In the genomic region with DNA sequence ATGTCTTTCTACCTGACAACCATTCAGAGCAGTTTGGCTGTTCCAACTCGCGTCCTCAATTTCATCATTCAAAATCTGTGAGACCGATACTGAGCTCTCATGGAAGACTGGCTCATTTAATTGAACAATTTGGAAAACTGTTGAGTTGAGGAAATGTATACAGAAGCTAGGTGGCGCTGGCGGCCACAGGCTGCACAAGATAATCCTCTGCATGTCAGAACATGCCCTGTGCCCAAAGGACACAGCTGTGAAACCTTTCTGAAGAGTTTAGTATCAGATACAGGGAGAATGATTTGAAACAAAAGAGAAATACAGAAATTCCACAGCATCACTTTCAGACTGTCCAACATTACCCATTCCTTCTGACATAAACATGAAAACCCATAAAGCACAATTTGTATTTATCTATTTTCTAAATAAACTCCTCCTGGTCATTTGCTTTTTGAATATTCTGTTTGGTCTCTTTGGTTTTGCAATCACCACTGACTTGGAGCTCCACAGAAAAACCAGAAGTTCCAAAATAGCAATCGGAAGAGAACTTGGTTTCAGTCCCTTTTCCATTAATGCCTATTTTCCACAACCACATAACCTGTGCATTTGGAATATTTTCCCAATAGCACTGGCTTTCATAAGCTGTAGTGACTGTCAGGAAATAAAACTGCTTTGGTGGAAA, we compare ENCODE assay signal across 1 cellular context.
A peak's percentile ranks its signal among the peaks of the same experiment; 100 is the strongest.
TF ChIP-seq lines count a peak whose summit lies in the region.

No MANE protein-coding gene starts in this region.

TF ChIP-seq in HepG2, 621 proteins besides CTCF, POLR2A, EP300 and RAD21 (continued from another document and continues in another):
- TF ChIP-seq, protein P1, sequence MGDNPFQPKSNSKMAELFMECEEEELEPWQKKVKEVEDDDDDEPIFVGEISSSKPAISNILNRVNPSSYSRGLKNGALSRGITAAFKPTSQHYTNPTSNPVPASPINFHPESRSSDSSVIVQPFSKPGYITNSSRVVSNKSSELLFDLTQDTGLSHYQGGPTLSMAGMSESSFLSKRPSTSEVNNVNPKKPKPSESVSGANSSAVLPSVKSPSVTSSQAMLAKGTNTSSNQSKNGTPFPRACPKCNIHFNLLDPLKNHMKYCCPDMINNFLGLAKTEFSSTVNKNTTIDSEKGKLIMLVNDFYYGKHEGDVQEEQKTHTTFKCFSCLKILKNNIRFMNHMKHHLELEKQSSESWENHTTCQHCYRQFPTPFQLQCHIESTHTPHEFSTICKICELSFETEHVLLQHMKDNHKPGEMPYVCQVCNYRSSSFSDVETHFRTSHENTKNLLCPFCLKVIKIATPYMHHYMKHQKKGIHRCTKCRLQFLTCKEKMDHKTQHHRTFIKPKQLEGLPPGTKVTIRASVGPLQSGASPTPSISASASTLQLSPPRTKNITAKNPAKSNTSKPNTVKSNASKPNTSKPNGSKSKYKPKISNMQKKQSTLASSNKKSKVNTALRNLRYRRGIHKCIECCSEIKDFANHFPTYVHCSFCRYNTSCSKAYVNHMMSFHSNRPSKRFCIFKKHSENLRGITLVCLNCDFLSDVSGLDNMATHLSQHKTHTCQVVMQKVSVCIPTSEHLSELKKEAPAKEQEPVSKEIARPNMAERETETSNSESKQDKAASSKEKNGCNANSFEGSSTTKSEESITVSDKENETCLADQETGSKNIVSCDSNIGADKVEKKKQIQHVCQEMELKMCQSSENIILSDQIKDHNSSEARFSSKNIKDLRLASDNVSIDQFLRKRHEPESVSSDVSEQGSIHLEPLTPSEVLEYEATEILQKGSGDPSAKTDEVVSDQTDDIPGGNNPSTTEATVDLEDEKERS (CRISPR knock-in tag; IDR thresholded peaks at IDR 0.05), result 0 out of 2 replicates have a peak, but pooled peaks have one; percentile 43
- TF ChIP-seq MED1 (CRISPR knock-in tag; IDR thresholded peaks at IDR 0.05) (no peak), ZNF644 (CRISPR knock-in tag; IDR thresholded peaks at IDR 0.05; ENCODE audit: low read depth) (peak; percentile 88), AGO1 (IDR thresholded peaks at IDR 0.05; ENCODE audit: low read depth, low read length, poor library complexity, severe bottlenecking) (no peak), KDM2A (CRISPR knock-in tag; IDR thresholded peaks at IDR 0.05; ENCODE audit: borderline replicate concordance, low read depth) (0 out of 2 replicates have a peak, but pooled peaks have one; percentile 23), ISL2 (CRISPR knock-in tag; IDR thresholded peaks at IDR 0.05) (peak; percentile 34; the same call in 1 of the 2 replicates), ZNF331 (CRISPR knock-in tag; IDR thresholded peaks at IDR 0.05) (peak; percentile 67; the same call in 1 of the 2 replicates), WIZ (CRISPR knock-in tag; IDR thresholded peaks at IDR 0.05) (peak; percentile 30; the same call in 1 of the 2 replicates), MZF1 (CRISPR knock-in tag; IDR thresholded peaks at IDR 0.05; ENCODE audit: borderline replicate concordance) (no peak), TP53 (CRISPR knock-in tag; conservative IDR thresholded peaks at IDR 0.05) (peak; percentile 100), ZNF552 (CRISPR knock-in tag; IDR thresholded peaks at IDR 0.05; ENCODE audit: borderline replicate concordance) (no peak), ZNF772 (CRISPR knock-in tag; IDR thresholded peaks at IDR 0.05) (no peak), ARNTL (CRISPR knock-in tag; IDR thresholded peaks at IDR 0.05) (no peak), GATAD2A (CRISPR knock-in tag; IDR thresholded peaks at IDR 0.05) (0 out of 2 replicates have a peak, but pooled peaks have one; percentile 12), ELF3 (CRISPR knock-in tag; IDR thresholded peaks at IDR 0.05) (0 out of 2 replicates have a peak, but pooled peaks have one; percentile 41), DMAP1 (CRISPR knock-in tag; IDR thresholded peaks at IDR 0.05) (peak; percentile 25; the same call in 1 of the 2 replicates), HOXA5 (CRISPR knock-in tag; IDR thresholded peaks at IDR 0.05) (0 out of 2 replicates have a peak, but pooled peaks have one; percentile 28), ZNF709 (CRISPR knock-in tag; IDR thresholded peaks at IDR 0.05) (no peak), FOXJ3 (CRISPR knock-in tag; IDR thresholded peaks at IDR 0.05; ENCODE audit: borderline replicate concordance) (peak; percentile 29; the same call in 1 of the 2 replicates), GZF1 (CRISPR knock-in tag; IDR thresholded peaks at IDR 0.05) (no peak), FOXO1 (CRISPR knock-in tag; IDR thresholded peaks at IDR 0.05) (no peak)
- TF ChIP-seq, protein P2, sequence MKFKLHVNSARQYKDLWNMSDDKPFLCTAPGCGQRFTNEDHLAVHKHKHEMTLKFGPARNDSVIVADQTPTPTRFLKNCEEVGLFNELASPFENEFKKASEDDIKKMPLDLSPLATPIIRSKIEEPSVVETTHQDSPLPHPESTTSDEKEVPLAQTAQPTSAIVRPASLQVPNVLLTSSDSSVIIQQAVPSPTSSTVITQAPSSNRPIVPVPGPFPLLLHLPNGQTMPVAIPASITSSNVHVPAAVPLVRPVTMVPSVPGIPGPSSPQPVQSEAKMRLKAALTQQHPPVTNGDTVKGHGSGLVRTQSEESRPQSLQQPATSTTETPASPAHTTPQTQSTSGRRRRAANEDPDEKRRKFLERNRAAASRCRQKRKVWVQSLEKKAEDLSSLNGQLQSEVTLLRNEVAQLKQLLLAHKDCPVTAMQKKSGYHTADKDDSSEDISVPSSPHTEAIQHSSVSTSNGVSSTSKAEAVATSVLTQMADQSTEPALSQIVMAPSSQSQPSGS (CRISPR knock-in tag; IDR thresholded peaks at IDR 0.05), result peak; percentile 15; the same call in 1 of the 2 replicates
- TF ChIP-seq, protein P3, sequence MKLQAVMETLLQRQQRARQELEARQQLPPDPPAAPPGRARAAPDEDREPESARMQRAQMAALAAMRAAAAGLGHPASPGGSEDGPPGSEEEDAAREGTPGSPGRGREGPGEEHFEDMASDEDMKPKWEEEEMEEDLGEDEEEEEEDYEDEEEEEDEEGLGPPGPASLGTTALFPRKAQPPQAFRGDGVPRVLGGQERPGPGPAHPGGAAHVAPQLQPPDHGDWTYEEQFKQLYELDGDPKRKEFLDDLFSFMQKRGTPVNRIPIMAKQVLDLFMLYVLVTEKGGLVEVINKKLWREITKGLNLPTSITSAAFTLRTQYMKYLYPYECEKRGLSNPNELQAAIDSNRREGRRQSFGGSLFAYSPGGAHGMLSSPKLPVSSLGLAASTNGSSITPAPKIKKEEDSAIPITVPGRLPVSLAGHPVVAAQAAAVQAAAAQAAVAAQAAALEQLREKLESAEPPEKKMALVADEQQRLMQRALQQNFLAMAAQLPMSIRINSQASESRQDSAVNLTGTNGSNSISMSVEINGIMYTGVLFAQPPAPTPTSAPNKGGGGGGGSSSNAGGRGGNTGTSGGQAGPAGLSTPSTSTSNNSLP (IDR thresholded peaks at IDR 0.05; ENCODE audit: low read depth, low read length), result peak; percentile 25; the same call in 1 of the 2 replicates
- TF ChIP-seq, protein P4, sequence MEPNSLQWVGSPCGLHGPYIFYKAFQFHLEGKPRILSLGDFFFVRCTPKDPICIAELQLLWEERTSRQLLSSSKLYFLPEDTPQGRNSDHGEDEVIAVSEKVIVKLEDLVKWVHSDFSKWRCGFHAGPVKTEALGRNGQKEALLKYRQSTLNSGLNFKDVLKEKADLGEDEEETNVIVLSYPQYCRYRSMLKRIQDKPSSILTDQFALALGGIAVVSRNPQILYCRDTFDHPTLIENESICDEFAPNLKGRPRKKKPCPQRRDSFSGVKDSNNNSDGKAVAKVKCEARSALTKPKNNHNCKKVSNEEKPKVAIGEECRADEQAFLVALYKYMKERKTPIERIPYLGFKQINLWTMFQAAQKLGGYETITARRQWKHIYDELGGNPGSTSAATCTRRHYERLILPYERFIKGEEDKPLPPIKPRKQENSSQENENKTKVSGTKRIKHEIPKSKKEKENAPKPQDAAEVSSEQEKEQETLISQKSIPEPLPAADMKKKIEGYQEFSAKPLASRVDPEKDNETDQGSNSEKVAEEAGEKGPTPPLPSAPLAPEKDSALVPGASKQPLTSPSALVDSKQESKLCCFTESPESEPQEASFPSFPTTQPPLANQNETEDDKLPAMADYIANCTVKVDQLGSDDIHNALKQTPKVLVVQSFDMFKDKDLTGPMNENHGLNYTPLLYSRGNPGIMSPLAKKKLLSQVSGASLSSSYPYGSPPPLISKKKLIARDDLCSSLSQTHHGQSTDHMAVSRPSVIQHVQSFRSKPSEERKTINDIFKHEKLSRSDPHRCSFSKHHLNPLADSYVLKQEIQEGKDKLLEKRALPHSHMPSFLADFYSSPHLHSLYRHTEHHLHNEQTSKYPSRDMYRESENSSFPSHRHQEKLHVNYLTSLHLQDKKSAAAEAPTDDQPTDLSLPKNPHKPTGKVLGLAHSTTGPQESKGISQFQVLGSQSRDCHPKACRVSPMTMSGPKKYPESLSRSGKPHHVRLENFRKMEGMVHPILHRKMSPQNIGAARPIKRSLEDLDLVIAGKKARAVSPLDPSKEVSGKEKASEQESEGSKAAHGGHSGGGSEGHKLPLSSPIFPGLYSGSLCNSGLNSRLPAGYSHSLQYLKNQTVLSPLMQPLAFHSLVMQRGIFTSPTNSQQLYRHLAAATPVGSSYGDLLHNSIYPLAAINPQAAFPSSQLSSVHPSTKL (CRISPR knock-in tag; IDR thresholded peaks at IDR 0.05), result peak; percentile 33; the same call in 1 of the 2 replicates
- TF ChIP-seq, protein P5, sequence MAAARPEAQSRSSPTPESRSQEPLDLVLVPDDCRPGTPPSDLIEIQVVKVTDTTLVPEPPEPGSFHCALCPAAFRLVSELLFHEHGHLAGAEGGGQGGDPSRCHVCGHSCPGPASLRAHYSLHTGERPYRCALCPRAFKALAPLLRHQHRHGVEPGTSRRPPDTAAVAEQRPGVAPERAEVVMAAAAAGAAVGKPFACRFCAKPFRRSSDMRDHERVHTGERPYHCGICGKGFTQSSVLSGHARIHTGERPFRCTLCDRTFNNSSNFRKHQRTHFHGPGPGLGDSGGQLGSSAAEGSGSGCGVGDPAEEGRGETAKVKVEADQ (CRISPR knock-in tag; IDR thresholded peaks at IDR 0.05; ENCODE audit: borderline replicate concordance), result no peak
- TF ChIP-seq, protein P6, sequence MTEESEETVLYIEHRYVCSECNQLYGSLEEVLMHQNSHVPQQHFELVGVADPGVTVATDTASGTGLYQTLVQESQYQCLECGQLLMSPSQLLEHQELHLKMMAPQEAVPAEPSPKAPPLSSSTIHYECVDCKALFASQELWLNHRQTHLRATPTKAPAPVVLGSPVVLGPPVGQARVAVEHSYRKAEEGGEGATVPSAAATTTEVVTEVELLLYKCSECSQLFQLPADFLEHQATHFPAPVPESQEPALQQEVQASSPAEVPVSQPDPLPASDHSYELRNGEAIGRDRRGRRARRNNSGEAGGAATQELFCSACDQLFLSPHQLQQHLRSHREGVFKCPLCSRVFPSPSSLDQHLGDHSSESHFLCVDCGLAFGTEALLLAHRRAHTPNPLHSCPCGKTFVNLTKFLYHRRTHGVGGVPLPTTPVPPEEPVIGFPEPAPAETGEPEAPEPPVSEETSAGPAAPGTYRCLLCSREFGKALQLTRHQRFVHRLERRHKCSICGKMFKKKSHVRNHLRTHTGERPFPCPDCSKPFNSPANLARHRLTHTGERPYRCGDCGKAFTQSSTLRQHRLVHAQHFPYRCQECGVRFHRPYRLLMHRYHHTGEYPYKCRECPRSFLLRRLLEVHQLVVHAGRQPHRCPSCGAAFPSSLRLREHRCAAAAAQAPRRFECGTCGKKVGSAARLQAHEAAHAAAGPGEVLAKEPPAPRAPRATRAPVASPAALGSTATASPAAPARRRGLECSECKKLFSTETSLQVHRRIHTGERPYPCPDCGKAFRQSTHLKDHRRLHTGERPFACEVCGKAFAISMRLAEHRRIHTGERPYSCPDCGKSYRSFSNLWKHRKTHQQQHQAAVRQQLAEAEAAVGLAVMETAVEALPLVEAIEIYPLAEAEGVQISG (CRISPR knock-in tag; IDR thresholded peaks at IDR 0.05), result 0 out of 2 replicates have a peak, but pooled peaks have one; percentile 37
- TF ChIP-seq, protein P7, sequence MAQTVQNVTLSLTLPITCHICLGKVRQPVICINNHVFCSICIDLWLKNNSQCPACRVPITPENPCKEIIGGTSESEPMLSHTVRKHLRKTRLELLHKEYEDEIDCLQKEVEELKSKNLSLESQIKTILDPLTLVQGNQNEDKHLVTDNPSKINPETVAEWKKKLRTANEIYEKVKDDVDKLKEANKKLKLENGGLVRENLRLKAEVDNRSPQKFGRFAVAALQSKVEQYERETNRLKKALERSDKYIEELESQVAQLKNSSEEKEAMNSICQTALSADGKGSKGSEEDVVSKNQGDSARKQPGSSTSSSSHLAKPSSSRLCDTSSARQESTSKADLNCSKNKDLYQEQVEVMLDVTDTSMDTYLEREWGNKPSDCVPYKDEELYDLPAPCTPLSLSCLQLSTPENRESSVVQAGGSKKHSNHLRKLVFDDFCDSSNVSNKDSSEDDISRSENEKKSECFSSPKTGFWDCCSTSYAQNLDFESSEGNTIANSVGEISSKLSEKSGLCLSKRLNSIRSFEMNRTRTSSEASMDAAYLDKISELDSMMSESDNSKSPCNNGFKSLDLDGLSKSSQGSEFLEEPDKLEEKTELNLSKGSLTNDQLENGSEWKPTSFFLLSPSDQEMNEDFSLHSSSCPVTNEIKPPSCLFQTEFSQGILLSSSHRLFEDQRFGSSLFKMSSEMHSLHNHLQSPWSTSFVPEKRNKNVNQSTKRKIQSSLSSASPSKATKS (CRISPR knock-in tag; IDR thresholded peaks at IDR 0.05), result no peak
- TF ChIP-seq, protein P8, sequence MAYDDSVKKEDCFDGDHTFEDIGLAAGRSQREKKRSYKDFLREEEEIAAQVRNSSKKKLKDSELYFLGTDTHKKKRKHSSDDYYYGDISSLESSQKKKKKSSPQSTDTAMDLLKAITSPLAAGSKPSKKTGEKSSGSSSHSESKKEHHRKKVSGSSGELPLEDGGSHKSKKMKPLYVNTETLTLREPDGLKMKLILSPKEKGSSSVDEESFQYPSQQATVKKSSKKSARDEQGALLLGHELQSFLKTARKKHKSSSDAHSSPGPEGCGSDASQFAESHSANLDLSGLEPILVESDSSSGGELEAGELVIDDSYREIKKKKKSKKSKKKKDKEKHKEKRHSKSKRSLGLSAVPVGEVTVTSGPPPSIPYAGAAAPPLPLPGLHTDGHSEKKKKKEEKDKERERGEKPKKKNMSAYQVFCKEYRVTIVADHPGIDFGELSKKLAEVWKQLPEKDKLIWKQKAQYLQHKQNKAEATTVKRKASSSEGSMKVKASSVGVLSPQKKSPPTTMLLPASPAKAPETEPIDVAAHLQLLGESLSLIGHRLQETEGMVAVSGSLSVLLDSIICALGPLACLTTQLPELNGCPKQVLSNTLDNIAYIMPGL (CRISPR knock-in tag; IDR thresholded peaks at IDR 0.05; ENCODE audit: borderline replicate concordance in 1 of 2, low read depth in 1 of 2), result peak in 1 of 2 experiments; percentile 52; a peak in 1 of 4 replicates
- TF ChIP-seq, protein P9, sequence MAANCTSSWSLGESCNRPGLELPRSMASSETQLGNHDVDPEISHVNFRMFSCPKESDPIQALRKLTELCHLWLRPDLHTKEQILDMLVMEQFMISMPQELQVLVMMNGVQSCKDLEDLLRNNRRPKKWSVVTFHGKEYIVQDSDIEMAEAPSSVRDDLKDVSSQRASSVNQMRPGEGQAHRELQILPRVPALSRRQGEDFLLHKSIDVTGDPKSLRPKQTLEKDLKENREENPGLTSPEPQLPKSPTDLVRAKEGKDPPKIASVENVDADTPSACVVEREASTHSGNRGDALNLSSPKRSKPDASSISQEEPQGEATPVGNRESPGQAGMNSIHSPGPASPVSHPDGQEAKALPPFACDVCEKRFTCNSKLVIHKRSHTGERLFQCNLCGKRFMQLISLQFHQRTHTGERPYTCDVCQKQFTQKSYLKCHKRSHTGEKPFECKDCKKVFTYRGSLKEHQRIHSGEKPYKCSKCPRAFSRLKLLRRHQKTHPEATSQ (CRISPR knock-in tag; IDR thresholded peaks at IDR 0.05; ENCODE audit: borderline replicate concordance), result peak; percentile 30; the same call in 1 of the 2 replicates
- TF ChIP-seq, protein P10, sequence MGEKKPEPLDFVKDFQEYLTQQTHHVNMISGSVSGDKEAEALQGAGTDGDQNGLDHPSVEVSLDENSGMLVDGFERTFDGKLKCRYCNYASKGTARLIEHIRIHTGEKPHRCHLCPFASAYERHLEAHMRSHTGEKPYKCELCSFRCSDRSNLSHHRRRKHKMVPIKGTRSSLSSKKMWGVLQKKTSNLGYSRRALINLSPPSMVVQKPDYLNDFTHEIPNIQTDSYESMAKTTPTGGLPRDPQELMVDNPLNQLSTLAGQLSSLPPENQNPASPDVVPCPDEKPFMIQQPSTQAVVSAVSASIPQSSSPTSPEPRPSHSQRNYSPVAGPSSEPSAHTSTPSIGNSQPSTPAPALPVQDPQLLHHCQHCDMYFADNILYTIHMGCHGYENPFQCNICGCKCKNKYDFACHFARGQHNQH (CRISPR knock-in tag; IDR thresholded peaks at IDR 0.05), result no peak
